Comparison of ENCODE assay signal across 20 cellular contexts in the genomic region with DNA sequence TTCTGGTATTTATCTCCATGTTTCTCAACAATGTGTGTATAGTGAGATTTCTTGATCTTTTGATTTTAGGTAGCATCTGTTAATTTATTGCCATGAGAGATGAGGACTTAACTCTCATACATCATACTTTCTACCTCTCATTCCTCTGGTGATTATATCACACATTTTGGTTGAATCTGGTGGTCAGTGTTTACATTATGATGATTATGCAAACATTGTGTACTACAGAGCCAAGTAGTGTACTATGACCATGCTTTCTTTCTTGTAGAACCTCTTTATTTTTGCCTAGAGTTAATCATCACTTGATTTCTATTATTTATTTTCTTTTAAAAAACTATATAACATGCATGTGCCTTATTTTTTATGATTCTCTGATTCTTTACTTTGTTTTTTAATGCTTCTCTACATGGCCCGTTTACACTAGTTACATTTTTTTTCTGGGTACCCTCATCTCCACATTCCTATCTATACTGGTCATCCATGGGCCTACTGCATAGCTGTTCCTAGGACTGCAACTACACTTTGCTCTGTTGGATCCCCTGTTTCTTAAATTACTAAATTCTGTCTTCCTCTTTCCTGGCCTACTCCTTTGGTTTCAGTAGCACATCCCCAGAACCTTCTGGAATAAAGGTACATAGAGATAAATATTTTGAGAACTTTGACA.
DNase-seq lines count a peak whose midpoint lies in the region; ATAC-seq and TF ChIP-seq lines count a peak whose summit lies in the region.
"Had no signal": no experiment of that assay in that cellular context is flagged by ENCODE, and none has a peak within 500 bp of the region (broad histone marks: within the 10 kb centered on the region; RNA-seq: fewer than 3 reads in every experiment).

No MANE protein-coding gene starts in this region.

- ATAC-seq in RWPE2 (ENCODE audit: low read depth) (peak; percentile 51; the same call in 2 of the 3 replicates), left lung (no peak)

- H3K36me3 ChIP-seq in RWPE2 (ENCODE audit: low read depth) (no peaks in the 10 kb centered on the region), WERI-Rb-1 (no peaks in the 10 kb centered on the region), left lung (no peaks in the 10 kb centered on the region), ascending aorta (no peaks in the 10 kb centered on the region)
- H3K36me3 ChIP-seq: adrenal gland, BE2C, left ventricle myocardium inferior, transverse colon had no signal

- H3K9me3 ChIP-seq in RWPE2 (ENCODE audit: severe bottlenecking) (no peaks in the 10 kb centered on the region), WERI-Rb-1 (ENCODE audit: severe bottlenecking) (no peaks in the 10 kb centered on the region), left lung (no peaks in the 10 kb centered on the region), ascending aorta (no peaks in the 10 kb centered on the region)
- H3K9me3 ChIP-seq: adrenal gland, BE2C, left ventricle myocardium inferior, transverse colon had no signal

- H3K27me3 ChIP-seq in RWPE2 (ENCODE audit: insufficient read depth, poor library complexity, severe bottlenecking), result no peaks in the 10 kb centered on the region
- no peaks in the 10 kb centered on the region for H3K27me3 ChIP-seq in WERI-Rb-1 (ENCODE audit: insufficient read depth, low read depth, severe bottlenecking)
- H3K27me3 ChIP-seq in left lung, result no peaks in the 10 kb centered on the region
- H3K27me3 ChIP-seq in ascending aorta, result no peaks in the 10 kb centered on the region
- H3K27me3 ChIP-seq: adrenal gland, BE2C, transverse colon had no signal

- peak; percentile 64 for DNase-seq in CD1c-positive myeloid dendritic cell (ENCODE audit: extremely low spot score)
- peak; percentile 73 for DNase-seq in EL
- DNase-seq in RWPE2 (ENCODE audit: low spot score), result no peak
- DNase-seq in fibroblast of peridontal ligament (ENCODE audit: extremely low read depth), result peak; percentile 16
- DNase-seq in WERI-Rb-1, result no peak
- no peak for DNase-seq in left lung
- no peak for DNase-seq in ascending aorta (ENCODE audit: low spot score in 2 of 2)
- DNase-seq in GM10266 (ENCODE audit: extremely low spot score), result no peak
- DNase-seq: activated CD4-positive, alpha-beta T cell treated with anti-CD3 and anti-CD28 coated beads for 1 hour; activated T-cell treated with anti-CD3 and anti-CD28 coated beads for 4 hours; BE2C; cerebellar nuclear complex; DMS 273 treated with DMSO at 0.1 percent for 48 hours; endodermal cell; left ventricle myocardium inferior; NCI-H1092 treated with DMSO at 0.1 percent for 48 hours; NCI-H774; transverse colon had no signal

- intact Hi-C loops in left lung (cut with DNase I), result no loop called here
- intact Hi-C loops in ascending aorta (cut with DNase I), result no loop called here

- TF ChIP-seq CTCF in RWPE2 (IDR thresholded peaks at IDR 0.05; ENCODE audit: poor library complexity, severe bottlenecking) (no peak), WERI-Rb-1 (IDR thresholded peaks at IDR 0.05; ENCODE audit: low read depth, low read length) (no peak), left lung (IDR thresholded peaks at IDR 0.05) (no peak), ascending aorta (IDR thresholded peaks at IDR 0.05) (no peak), GM10266 (IDR thresholded peaks at IDR 0.05; ENCODE audit: control insufficient read depth, insufficient read depth, low read depth, missing control alignments) (no peak)

- H3K4me3 ChIP-seq in RWPE2 (ENCODE audit: severe bottlenecking), result no peak overlapping the region
- H3K4me3 ChIP-seq in WERI-Rb-1 (ENCODE audit: low read depth, low read length), result no peak overlapping the region
- no peak overlapping the region for H3K4me3 ChIP-seq in left lung
- H3K4me3 ChIP-seq in ascending aorta, result no peak overlapping the region
- H3K4me3 ChIP-seq: adrenal gland, left ventricle myocardium inferior, smooth muscle cell, transverse colon had no signal

- H3K4me1 ChIP-seq in RWPE2 (ENCODE audit: insufficient read depth, poor library complexity, severe bottlenecking), result peaks cover 8% of the 10 kb centered on the region
- H3K4me1 ChIP-seq in left lung, result peaks cover 9 to 29% of the 10 kb centered on the region in 2 donors
- no peaks in the 10 kb centered on the region for H3K4me1 ChIP-seq in ascending aorta
- H3K4me1 ChIP-seq: BE2C, left ventricle myocardium inferior had no signal

- no peak overlapping the region for H3K27ac ChIP-seq in RWPE2 (ENCODE audit: poor library complexity, severe bottlenecking)
- H3K27ac ChIP-seq in WERI-Rb-1, result no peak overlapping the region
- H3K27ac ChIP-seq in left lung, result no peak overlapping the region
- H3K27ac ChIP-seq in ascending aorta, result no peak overlapping the region
- H3K27ac ChIP-seq: left ventricle myocardium inferior, transverse colon had no signal

Comparison
In these comparisons a context has a peak if more than half of its experiments do, and no peak if none do; other contexts are left out.
1. DNase-seq: peak in CD1c-positive myeloid dendritic cell (single experiment), EL (single experiment) and fibroblast of peridontal ligament (single experiment); none in RWPE2 (single experiment), WERI-Rb-1 (single experiment), left lung (0 of 2), ascending aorta (0 of 2) and GM10266 (single experiment).